Comparison of ENCODE assay signal across 9 cellular contexts in genomic region chr10:73759512-73760115, GRCh38. TPM values are rescaled to one million over a fixed set of nuclear protein-coding genes. Genes with fewer than 3 reads are reported as not detected.
A peak's percentile ranks its signal among the peaks of the same experiment; 100 is the strongest.
DNase-seq lines count a peak whose midpoint lies in the region; ATAC-seq and TF ChIP-seq lines count a peak whose summit lies in the region.
"Had no signal": no experiment of that assay in that cellular context is flagged by ENCODE, and none has a peak within 500 bp of the region (broad histone marks: within the 10 kb centered on the region; RNA-seq: fewer than 3 reads in every experiment).

No MANE protein-coding gene starts in this region.

- no peak overlapping the region for H2AK5ac ChIP-seq in mesendoderm (ENCODE audit: low read length)

- no peaks in the 10 kb centered on the region for H3K27me3 ChIP-seq in CD4-positive, CD25-positive, alpha-beta regulatory T cell (ENCODE audit: control insufficient read depth, insufficient read depth, low read length)
- H3K27me3 ChIP-seq in GM23338 (ENCODE audit: insufficient read depth) (no peaks in the 10 kb centered on the region), mesendoderm (ENCODE audit: insufficient read depth, low read length, poor library complexity) (no peaks in the 10 kb centered on the region)
- H3K27me3 ChIP-seq: heart right ventricle had no signal

- peaks cover 12% of the 10 kb centered on the region for H3K4me1 ChIP-seq in CD4-positive, CD25-positive, alpha-beta regulatory T cell (ENCODE audit: control insufficient read depth, insufficient read depth, low read length, poor library complexity, severe bottlenecking)
- no peaks in the 10 kb centered on the region for H3K4me1 ChIP-seq in GM23338 (ENCODE audit: insufficient read depth)
- no peaks in the 10 kb centered on the region for H3K4me1 ChIP-seq in mesendoderm (ENCODE audit: control insufficient read depth, low read depth, low read length)

- H3K9me3 Mint-ChIP-seq in CD4-positive, CD25-positive, alpha-beta regulatory T cell, result no peaks in the 10 kb centered on the region
- H3K9me3 Mint-ChIP-seq in GM23338, result no peaks in the 10 kb centered on the region

- H3K27me3 Mint-ChIP-seq in CD4-positive, CD25-positive, alpha-beta regulatory T cell, result no peaks in the 10 kb centered on the region
- peaks cover 3% of the 10 kb centered on the region for H3K27me3 Mint-ChIP-seq in GM23338 (ENCODE audit: insufficient read depth, low read depth, poor library complexity)

- peak overlapping the region in 3 of 4 donors; percentile 43 to 76 (median 59) for H3K4me3 Mint-ChIP-seq in CD4-positive, CD25-positive, alpha-beta regulatory T cell
- no peak overlapping the region for H3K4me3 Mint-ChIP-seq in GM23338

- no peak overlapping the region for H3K23ac ChIP-seq in mesendoderm (ENCODE audit: low read length)

- no peaks in the 10 kb centered on the region for H3K79me2 ChIP-seq in GM23338 (replicated peaks; ENCODE audit: insufficient read depth)
- H3K79me2 ChIP-seq in mesendoderm (ENCODE audit: control insufficient read depth, insufficient read depth, low read length), result no peaks in the 10 kb centered on the region

- no peak overlapping the region for H2AFZ ChIP-seq in GM23338

- no peaks in the 10 kb centered on the region for H3K9me2 ChIP-seq in GM23338 (ENCODE audit: insufficient read depth)

- H3K36me3 Mint-ChIP-seq in CD4-positive, CD25-positive, alpha-beta regulatory T cell, result peaks cover 51% of the 10 kb centered on the region
- H3K36me3 Mint-ChIP-seq in GM23338 (ENCODE audit: low read depth), result peaks cover 27% of the 10 kb centered on the region

- peaks cover 8 to 47% (median 27%) of the 10 kb centered on the region in 4 donors for H3K4me1 Mint-ChIP-seq in CD4-positive, CD25-positive, alpha-beta regulatory T cell
- no peaks in the 10 kb centered on the region for H3K4me1 Mint-ChIP-seq in GM23338

- TF ChIP-seq CTCF in GM23338 (conservative IDR thresholded peaks at IDR 0.05; ENCODE audit: low read depth in 2 of 2) (no peak), GM13977 (IDR thresholded peaks at IDR 0.05; ENCODE audit: extremely low read depth, insufficient read depth, missing control alignments) (no peak)

- no peak overlapping the region for H3K18ac ChIP-seq in mesendoderm (ENCODE audit: low read length)

- no peak overlapping the region for H2BK5ac ChIP-seq in mesendoderm (ENCODE audit: low read length)

- no peaks in the 10 kb centered on the region for H3F3A ChIP-seq in GM23338 (replicated peaks; ENCODE audit: low read depth)

- H3K27ac Mint-ChIP-seq in CD4-positive, CD25-positive, alpha-beta regulatory T cell, result peak overlapping the region; percentile 62 to 94 (median 85)
- H3K27ac Mint-ChIP-seq in GM23338, result no peak overlapping the region

- peak; percentile 79 to 89 for ATAC-seq in CD4-positive, CD25-positive, alpha-beta regulatory T cell (ENCODE audit: low read depth in 2 of 2)
- ATAC-seq in GM23338 (no peak; the same call in 2 of the 3 replicates), GM19023 (IDR thresholded peaks at IDR 0.05; ENCODE audit: unreplicated experiment) (no peak)

- no peak overlapping the region for H3K9ac ChIP-seq in mesendoderm (ENCODE audit: low read length)

- in situ Hi-C loops in GM13977 (cut with MboI; ENCODE audit: low pct_unique_long_range_greater_than_20kb, low sequenced_read_pairs, unreplicated experiment), result no loop called here

- no peaks in the 10 kb centered on the region for H3K9me3 ChIP-seq in CD4-positive, CD25-positive, alpha-beta regulatory T cell (ENCODE audit: control insufficient read depth in 2 of 2, low read length in 2 of 2)
- H3K9me3 ChIP-seq: heart right ventricle had no signal

- H3K4me2 ChIP-seq in GM23338, result no peak overlapping the region
- no peak overlapping the region for H3K4me2 ChIP-seq in mesendoderm (ENCODE audit: low read length)

- no peak overlapping the region for H4K5ac ChIP-seq in mesendoderm (ENCODE audit: low read length)

- no peak overlapping the region for H2BK15ac ChIP-seq in mesendoderm (replicated peaks; ENCODE audit: low read depth)

- peaks cover 9% of the 10 kb centered on the region; the same call in 1 of the 2 replicates for H4K20me1 ChIP-seq in GM23338 (replicated peaks; ENCODE audit: insufficient read depth)

- peak overlapping the region; percentile 28 for H3K27ac ChIP-seq in CD4-positive, CD25-positive, alpha-beta regulatory T cell (ENCODE audit: insufficient read depth, low read length, poor library complexity, severe bottlenecking)
- no peak overlapping the region for H3K27ac ChIP-seq in GM23338 (ENCODE audit: low read depth)
- H3K27ac ChIP-seq in epithelial cell of prostate, result peak overlapping the region; percentile 4
- no peak overlapping the region for H3K27ac ChIP-seq in mesendoderm (ENCODE audit: low read depth, low read length)

- H3K56ac ChIP-seq in mesendoderm (ENCODE audit: low read length), result no peak overlapping the region

- H3K4me3 ChIP-seq in CD4-positive, CD25-positive, alpha-beta regulatory T cell (ENCODE audit: low read depth, low read length), result no peak overlapping the region
- H3K4me3 ChIP-seq in GM23338, result no peak overlapping the region
- no peak overlapping the region for H3K4me3 ChIP-seq in mesendoderm (ENCODE audit: low read length)
- H3K4me3 ChIP-seq: heart right ventricle had no signal

- H3K36me3 ChIP-seq in CD4-positive, CD25-positive, alpha-beta regulatory T cell (ENCODE audit: control insufficient read depth, insufficient read depth, low read length), result peaks cover 59% of the 10 kb centered on the region
- H3K36me3 ChIP-seq in GM23338 (ENCODE audit: insufficient read depth), result peaks cover 24% of the 10 kb centered on the region
- H3K36me3 ChIP-seq in mesendoderm (ENCODE audit: control insufficient read depth, insufficient read depth, low read length), result peaks cover 18% of the 10 kb centered on the region

- no peak overlapping the region for H3K4ac ChIP-seq in mesendoderm (ENCODE audit: low read depth, low read length)

- H2BK120ac ChIP-seq in mesendoderm (ENCODE audit: low read depth, low read length), result no peak overlapping the region

- peak; percentile 18 to 69 (median 53) for DNase-seq in CD4-positive, CD25-positive, alpha-beta regulatory T cell
- DNase-seq in GM23338 (ENCODE audit: low spot score), result peak; percentile 30
- DNase-seq in T-helper 2 cell, result peak in 3 of 5 experiments; percentile 18 to 95 (median 63)
- DNase-seq in epithelial cell of prostate (ENCODE audit: low read depth, low spot score), result no peak
- no peak for DNase-seq in GM13977 (ENCODE audit: low spot score)
- no peak for DNase-seq in NCI-H1694 treated with DMSO at 0.1 percent for 48 hours (lab: John Stamatoyannopoulos, UW)
- DNase-seq in mesendoderm, result no peak
- DNase-seq: heart right ventricle had no signal

- no peaks in the 10 kb centered on the region for H3K79me1 ChIP-seq in mesendoderm (ENCODE audit: low read length)

- WGBS in mesendoderm (ENCODE audit: extremely low coverage, insufficient coverage, low lambda C conversion rate), result no CpG with 5 or more reads among the region's 5 CpGs

- H4K8ac ChIP-seq in mesendoderm (ENCODE audit: low read depth, low read length), result no peak overlapping the region

TF ChIP-seq in GM23338, 12 proteins besides CTCF, POLR2A, EP300 and RAD21 (continues in another document):
- no peak for TF ChIP-seq STAT1 (IDR thresholded peaks at IDR 0.05; ENCODE audit: unreplicated experiment)
- TF ChIP-seq NANOG (IDR thresholded peaks at IDR 0.05; ENCODE audit: borderline replicate concordance), result no peak
- TF ChIP-seq ZNF331 (CRISPR knock-in tag; IDR thresholded peaks at IDR 0.05; ENCODE audit: low read depth), result no peak
- no peak for TF ChIP-seq EZH2phosphoT487 (IDR thresholded peaks at IDR 0.05; ENCODE audit: unreplicated experiment)

RNA-seq across cellular contexts. Expression of gene SEC24C, which starts 15.4 kb away (rescaled TPM):
- total RNA-seq in CD4-positive, CD25-positive, alpha-beta regulatory T cell, result 78.2 TPM
- polyA plus RNA-seq in CD4-positive, CD25-positive, alpha-beta regulatory T cell, result 10 to 100 TPM; 30.2 to 39.3 (median 36.9) TPM
- 64.2 and 72.9 TPM in 2 replicates for total RNA-seq in GM23338 (2014; rRNA removed; shearing (Covaris generic))
- 16.9 and 17.0 TPM in 2 replicates for polyA plus RNA-seq in GM23338 (2016; fragmentation: Nextera tagmentation; extraction: Ambion mirVana)
- 31.2 TPM for polyA plus RNA-seq in mesendoderm (2013, experiment 1 of 2)
- polyA plus RNA-seq in mesendoderm (2013, experiment 2 of 2), result 32.6 TPM

RNA-seq across cellular contexts. Expression of gene CHCHD1, which starts 22.2 kb away (rescaled TPM):
- total RNA-seq in CD4-positive, CD25-positive, alpha-beta regulatory T cell, result 6.3 TPM
- 10 to 100 TPM; 63.6 to 79.3 (median 70.0) TPM for polyA plus RNA-seq in CD4-positive, CD25-positive, alpha-beta regulatory T cell
- 40.6 and 41.1 TPM in 2 replicates for total RNA-seq in GM23338 (2014; rRNA removed; shearing (Covaris generic))
- polyA plus RNA-seq in GM23338 (2016; fragmentation: Nextera tagmentation; extraction: Ambion mirVana), result 187 and 196 TPM in 2 replicates
- polyA plus RNA-seq in mesendoderm (2013, experiment 1 of 2), result 149 TPM
- 149 TPM for polyA plus RNA-seq in mesendoderm (2013, experiment 2 of 2)

RNA-seq across cellular contexts. Expression of gene ZSWIM8, which starts 25.8 kb away (rescaled TPM):
- 95.5 TPM for total RNA-seq in CD4-positive, CD25-positive, alpha-beta regulatory T cell
- polyA plus RNA-seq in CD4-positive, CD25-positive, alpha-beta regulatory T cell, result 10 to 100 TPM in 3 of 4 donors, 1 to 10 TPM in 1; 6.0 to 14.9 (median 11.8) TPM
- 30.4 and 40.5 TPM in 2 replicates for total RNA-seq in GM23338 (2014; rRNA removed; shearing (Covaris generic))
- polyA plus RNA-seq in GM23338 (2016; fragmentation: Nextera tagmentation; extraction: Ambion mirVana), result 20.0 and 20.5 TPM in 2 replicates
- 20.4 TPM for polyA plus RNA-seq in mesendoderm (2013, experiment 1 of 2)
- polyA plus RNA-seq in mesendoderm (2013, experiment 2 of 2), result 22.1 TPM

RNA-seq across cellular contexts. Expression of gene NDST2, which starts 51.8 kb away (rescaled TPM):
- total RNA-seq in CD4-positive, CD25-positive, alpha-beta regulatory T cell, result 74.4 TPM
- polyA plus RNA-seq in CD4-positive, CD25-positive, alpha-beta regulatory T cell, result 10 to 100 TPM; 20.6 to 28.5 (median 24.6) TPM
- 15.3 and 21.1 TPM in 2 replicates for total RNA-seq in GM23338 (2014; rRNA removed; shearing (Covaris generic))
- 7.4 and 9.4 TPM in 2 replicates for polyA plus RNA-seq in GM23338 (2016; fragmentation: Nextera tagmentation; extraction: Ambion mirVana)
- polyA plus RNA-seq in mesendoderm (2013, experiment 1 of 2), result 7.4 TPM
- polyA plus RNA-seq in mesendoderm (2013, experiment 2 of 2), result 8.0 TPM

Comparison
In these comparisons a context has a peak if more than half of its experiments do, and no peak if none do; other contexts are left out.
1. ATAC-seq: peak in CD4-positive, CD25-positive, alpha-beta regulatory T cell (2 of 2); none in GM23338 (single experiment) and GM19023 (single experiment).
2. DNase-seq: peak in CD4-positive, CD25-positive, alpha-beta regulatory T cell (3 of 3), GM23338 (single experiment) and T-helper 2 cell (3 of 5); none in epithelial cell of prostate (single experiment), GM13977 (single experiment), NCI-H1694 treated with DMSO at 0.1 percent for 48 hours (single experiment) and mesendoderm (single experiment).
3. H3K27ac ChIP-seq: peak in CD4-positive, CD25-positive, alpha-beta regulatory T cell (single experiment) and epithelial cell of prostate (single experiment); none in GM23338 (single experiment) and mesendoderm (single experiment).